9 cellular contexts compared by ENCODE assay signal in genomic region chr17:37089998-37090397, GRCh38.
DNase-seq lines count a peak whose midpoint lies in the region; ATAC-seq and TF ChIP-seq lines count a peak whose summit lies in the region.
"Had no signal": no experiment of that assay in that cellular context is flagged by ENCODE, and none has a peak within 500 bp of the region (broad histone marks: within the 10 kb centered on the region; RNA-seq: fewer than 3 reads in every experiment).

No MANE protein-coding gene starts in this region.

- no peak overlapping the region for H3K9ac ChIP-seq in mammary epithelial cell (ENCODE audit: insufficient read depth, low read length)

- no peaks in the 10 kb centered on the region for H3K79me2 ChIP-seq in mammary epithelial cell (ENCODE audit: insufficient read depth, low read length)

- BruUV-seq in mammary epithelial cell (replicated peaks; lab: Mats Ljungman, UMichigan) = no TSS peak

- no peak overlapping the region for H3K4me3 ChIP-seq in mammary epithelial cell (replicated peaks in 1 of 3; ENCODE audit: insufficient read depth in 1 of 3, low read depth in 2 of 3, low read length in 3 of 3)

- H3K4me2 ChIP-seq in mammary epithelial cell (ENCODE audit: insufficient read depth, low read depth, low read length) = no peak overlapping the region

- no peaks in the 10 kb centered on the region for H4K20me1 ChIP-seq in mammary epithelial cell (ENCODE audit: insufficient read depth, low read length)

- no peak for TF ChIP-seq CTCF in mammary epithelial cell (conservative IDR thresholded peaks at IDR 0.05 in 1 of 2, IDR thresholded peaks at IDR 0.05 in 1 of 2; ENCODE audit: extremely low read depth in 1 of 2, insufficient read depth in 1 of 2, low read depth in 1 of 2, low read length in 2 of 2)

- DNase-seq in AML-193 (lab: John Stamatoyannopoulos, UW) (peak; percentile 60 to 72), iris pigment epithelial cell (ENCODE audit: low read depth) (peak; percentile 24), posterior vena cava (ENCODE audit: low spot score) (no peak), mammary epithelial cell (no peak), NCI-H1436 treated with DMSO at 0.1 percent for 48 hours (lab: John Stamatoyannopoulos, UW) (no peak)
- peak; percentile 18 for DNase-seq in activated CD4-positive, alpha-beta T cell treated with anti-CD3 and anti-CD28 coated beads for 1 hour
- DNase-seq: IMR-90 had no signal

- dilution Hi-C loops in mammary epithelial cell (cut with HindIII; ENCODE audit: low sequenced_read_pairs) = no loop called here

- H3K4me1 ChIP-seq in mammary epithelial cell (ENCODE audit: insufficient read depth, low read length) = peaks cover 5% of the 10 kb centered on the region

- no peaks in the 10 kb centered on the region for H3K27me3 ChIP-seq in mammary epithelial cell (ENCODE audit: insufficient read depth, low read length)

- peaks cover 45% of the 10 kb centered on the region for H3K36me3 ChIP-seq in mammary epithelial cell (ENCODE audit: insufficient read depth, low read length)

- in situ Hi-C loops in mammary epithelial cell (cut with MboI; ENCODE audit: low sequenced_read_pairs in 2 of 2) = no loop called here

- H3K9me3 ChIP-seq in mammary epithelial cell (replicated peaks; ENCODE audit: insufficient read depth, low read length) = no peaks in the 10 kb centered on the region

- no peak overlapping the region for H3K27ac ChIP-seq in mammary epithelial cell (ENCODE audit: insufficient read depth, low read depth, low read length)

- CTCF ChIA-PET in mammary epithelial cell (lab: Charles Lee; ENCODE audit: low non-redundant PET) = no interaction called here

- 94% methylated on average over 6 of the region's 6 CpGs for WGBS in mammary epithelial cell (ENCODE audit: low coverage, missing lambda C conversion rate)

- no peak overlapping the region for H2AFZ ChIP-seq in mammary epithelial cell (ENCODE audit: low read depth, low read length)

- ATAC-seq in GM21825 (IDR thresholded peaks at IDR 0.05; ENCODE audit: unreplicated experiment) (peak; percentile 60), HG02642 (IDR thresholded peaks at IDR 0.05; ENCODE audit: poor library complexity, unreplicated experiment) (no peak)

- intact Hi-C loops in posterior vena cava (cut with DNase I) (no loop called here), mammary epithelial cell (cut with micrococcal nuclease) (loop anchor here (10.0 kb wide), 1 partner anchor 145 kb away; no protein-coding TSS in a partner anchor)

Comparison
In these comparisons a context has a peak if more than half of its experiments do, and no peak if none do; other contexts are left out.
1. DNase-seq: peak in AML-193 (2 of 2), activated CD4-positive, alpha-beta T cell treated with anti-CD3 and anti-CD28 coated beads for 1 hour (single experiment) and iris pigment epithelial cell (single experiment); none in posterior vena cava (single experiment), mammary epithelial cell (single experiment) and NCI-H1436 treated with DMSO at 0.1 percent for 48 hours (single experiment).